ENCODE assay signal across 2 cellular contexts in the genomic region with DNA sequence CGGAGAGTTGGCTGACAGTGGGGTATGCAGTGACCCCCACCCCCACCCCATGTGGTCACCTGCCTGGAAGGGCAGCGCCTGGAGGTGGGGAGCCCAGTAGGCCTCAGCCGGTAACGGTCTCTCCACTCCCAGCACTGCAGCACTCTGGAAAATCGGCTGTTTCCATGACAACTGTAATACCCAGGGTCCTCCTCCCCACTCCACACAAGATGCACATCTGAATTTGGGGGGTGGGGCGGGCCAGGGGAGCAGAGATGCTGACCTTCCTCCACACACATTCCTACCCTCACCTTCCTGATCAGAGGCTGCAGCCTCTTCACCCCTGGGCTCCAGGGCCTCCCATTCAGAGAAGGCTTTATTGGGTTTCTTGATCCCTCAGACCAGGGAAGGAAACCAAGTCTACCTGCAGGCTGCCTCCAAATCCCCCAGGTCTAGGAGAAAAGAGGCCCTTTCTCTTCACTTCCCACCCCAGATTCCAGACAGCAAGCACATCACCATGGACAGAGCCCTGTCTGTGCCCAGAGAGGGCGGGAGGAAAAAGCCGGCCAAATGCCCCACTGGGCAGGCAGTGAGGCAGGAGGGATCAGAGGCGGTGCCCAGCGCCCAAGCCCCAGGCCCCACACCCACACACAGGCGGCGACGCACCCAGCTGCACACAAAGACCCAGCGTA.
TF ChIP-seq lines count a peak whose summit lies in the region.

No MANE protein-coding gene starts in this region.

TF ChIP-seq in GM23338, 12 proteins besides CTCF, POLR2A, EP300 and RAD21 (continued from another document and continues in another):
- TF ChIP-seq, protein P1, sequence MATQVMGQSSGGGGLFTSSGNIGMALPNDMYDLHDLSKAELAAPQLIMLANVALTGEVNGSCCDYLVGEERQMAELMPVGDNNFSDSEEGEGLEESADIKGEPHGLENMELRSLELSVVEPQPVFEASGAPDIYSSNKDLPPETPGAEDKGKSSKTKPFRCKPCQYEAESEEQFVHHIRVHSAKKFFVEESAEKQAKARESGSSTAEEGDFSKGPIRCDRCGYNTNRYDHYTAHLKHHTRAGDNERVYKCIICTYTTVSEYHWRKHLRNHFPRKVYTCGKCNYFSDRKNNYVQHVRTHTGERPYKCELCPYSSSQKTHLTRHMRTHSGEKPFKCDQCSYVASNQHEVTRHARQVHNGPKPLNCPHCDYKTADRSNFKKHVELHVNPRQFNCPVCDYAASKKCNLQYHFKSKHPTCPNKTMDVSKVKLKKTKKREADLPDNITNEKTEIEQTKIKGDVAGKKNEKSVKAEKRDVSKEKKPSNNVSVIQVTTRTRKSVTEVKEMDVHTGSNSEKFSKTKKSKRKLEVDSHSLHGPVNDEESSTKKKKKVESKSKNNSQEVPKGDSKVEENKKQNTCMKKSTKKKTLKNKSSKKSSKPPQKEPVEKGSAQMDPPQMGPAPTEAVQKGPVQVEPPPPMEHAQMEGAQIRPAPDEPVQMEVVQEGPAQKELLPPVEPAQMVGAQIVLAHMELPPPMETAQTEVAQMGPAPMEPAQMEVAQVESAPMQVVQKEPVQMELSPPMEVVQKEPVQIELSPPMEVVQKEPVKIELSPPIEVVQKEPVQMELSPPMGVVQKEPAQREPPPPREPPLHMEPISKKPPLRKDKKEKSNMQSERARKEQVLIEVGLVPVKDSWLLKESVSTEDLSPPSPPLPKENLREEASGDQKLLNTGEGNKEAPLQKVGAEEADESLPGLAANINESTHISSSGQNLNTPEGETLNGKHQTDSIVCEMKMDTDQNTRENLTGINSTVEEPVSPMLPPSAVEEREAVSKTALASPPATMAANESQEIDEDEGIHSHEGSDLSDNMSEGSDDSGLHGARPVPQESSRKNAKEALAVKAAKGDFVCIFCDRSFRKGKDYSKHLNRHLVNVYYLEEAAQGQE (IDR thresholded peaks at IDR 0.05; ENCODE audit: unreplicated experiment) = peak; percentile 79
- no peak for TF ChIP-seq STAT1 (IDR thresholded peaks at IDR 0.05; ENCODE audit: unreplicated experiment)
- peak; percentile 15 for TF ChIP-seq EZH2 (IDR thresholded peaks at IDR 0.05; ENCODE audit: low read depth, unreplicated experiment)
- TF ChIP-seq EZH2phosphoT487 (IDR thresholded peaks at IDR 0.05; ENCODE audit: unreplicated experiment) = no peak
- no peak for TF ChIP-seq CREB1 (CRISPR knock-in tag; IDR thresholded peaks at IDR 0.05; ENCODE audit: low read depth)
- TF ChIP-seq ZNF114 (CRISPR knock-in tag; IDR thresholded peaks at IDR 0.05) = no peak
- TF ChIP-seq, protein P2, sequence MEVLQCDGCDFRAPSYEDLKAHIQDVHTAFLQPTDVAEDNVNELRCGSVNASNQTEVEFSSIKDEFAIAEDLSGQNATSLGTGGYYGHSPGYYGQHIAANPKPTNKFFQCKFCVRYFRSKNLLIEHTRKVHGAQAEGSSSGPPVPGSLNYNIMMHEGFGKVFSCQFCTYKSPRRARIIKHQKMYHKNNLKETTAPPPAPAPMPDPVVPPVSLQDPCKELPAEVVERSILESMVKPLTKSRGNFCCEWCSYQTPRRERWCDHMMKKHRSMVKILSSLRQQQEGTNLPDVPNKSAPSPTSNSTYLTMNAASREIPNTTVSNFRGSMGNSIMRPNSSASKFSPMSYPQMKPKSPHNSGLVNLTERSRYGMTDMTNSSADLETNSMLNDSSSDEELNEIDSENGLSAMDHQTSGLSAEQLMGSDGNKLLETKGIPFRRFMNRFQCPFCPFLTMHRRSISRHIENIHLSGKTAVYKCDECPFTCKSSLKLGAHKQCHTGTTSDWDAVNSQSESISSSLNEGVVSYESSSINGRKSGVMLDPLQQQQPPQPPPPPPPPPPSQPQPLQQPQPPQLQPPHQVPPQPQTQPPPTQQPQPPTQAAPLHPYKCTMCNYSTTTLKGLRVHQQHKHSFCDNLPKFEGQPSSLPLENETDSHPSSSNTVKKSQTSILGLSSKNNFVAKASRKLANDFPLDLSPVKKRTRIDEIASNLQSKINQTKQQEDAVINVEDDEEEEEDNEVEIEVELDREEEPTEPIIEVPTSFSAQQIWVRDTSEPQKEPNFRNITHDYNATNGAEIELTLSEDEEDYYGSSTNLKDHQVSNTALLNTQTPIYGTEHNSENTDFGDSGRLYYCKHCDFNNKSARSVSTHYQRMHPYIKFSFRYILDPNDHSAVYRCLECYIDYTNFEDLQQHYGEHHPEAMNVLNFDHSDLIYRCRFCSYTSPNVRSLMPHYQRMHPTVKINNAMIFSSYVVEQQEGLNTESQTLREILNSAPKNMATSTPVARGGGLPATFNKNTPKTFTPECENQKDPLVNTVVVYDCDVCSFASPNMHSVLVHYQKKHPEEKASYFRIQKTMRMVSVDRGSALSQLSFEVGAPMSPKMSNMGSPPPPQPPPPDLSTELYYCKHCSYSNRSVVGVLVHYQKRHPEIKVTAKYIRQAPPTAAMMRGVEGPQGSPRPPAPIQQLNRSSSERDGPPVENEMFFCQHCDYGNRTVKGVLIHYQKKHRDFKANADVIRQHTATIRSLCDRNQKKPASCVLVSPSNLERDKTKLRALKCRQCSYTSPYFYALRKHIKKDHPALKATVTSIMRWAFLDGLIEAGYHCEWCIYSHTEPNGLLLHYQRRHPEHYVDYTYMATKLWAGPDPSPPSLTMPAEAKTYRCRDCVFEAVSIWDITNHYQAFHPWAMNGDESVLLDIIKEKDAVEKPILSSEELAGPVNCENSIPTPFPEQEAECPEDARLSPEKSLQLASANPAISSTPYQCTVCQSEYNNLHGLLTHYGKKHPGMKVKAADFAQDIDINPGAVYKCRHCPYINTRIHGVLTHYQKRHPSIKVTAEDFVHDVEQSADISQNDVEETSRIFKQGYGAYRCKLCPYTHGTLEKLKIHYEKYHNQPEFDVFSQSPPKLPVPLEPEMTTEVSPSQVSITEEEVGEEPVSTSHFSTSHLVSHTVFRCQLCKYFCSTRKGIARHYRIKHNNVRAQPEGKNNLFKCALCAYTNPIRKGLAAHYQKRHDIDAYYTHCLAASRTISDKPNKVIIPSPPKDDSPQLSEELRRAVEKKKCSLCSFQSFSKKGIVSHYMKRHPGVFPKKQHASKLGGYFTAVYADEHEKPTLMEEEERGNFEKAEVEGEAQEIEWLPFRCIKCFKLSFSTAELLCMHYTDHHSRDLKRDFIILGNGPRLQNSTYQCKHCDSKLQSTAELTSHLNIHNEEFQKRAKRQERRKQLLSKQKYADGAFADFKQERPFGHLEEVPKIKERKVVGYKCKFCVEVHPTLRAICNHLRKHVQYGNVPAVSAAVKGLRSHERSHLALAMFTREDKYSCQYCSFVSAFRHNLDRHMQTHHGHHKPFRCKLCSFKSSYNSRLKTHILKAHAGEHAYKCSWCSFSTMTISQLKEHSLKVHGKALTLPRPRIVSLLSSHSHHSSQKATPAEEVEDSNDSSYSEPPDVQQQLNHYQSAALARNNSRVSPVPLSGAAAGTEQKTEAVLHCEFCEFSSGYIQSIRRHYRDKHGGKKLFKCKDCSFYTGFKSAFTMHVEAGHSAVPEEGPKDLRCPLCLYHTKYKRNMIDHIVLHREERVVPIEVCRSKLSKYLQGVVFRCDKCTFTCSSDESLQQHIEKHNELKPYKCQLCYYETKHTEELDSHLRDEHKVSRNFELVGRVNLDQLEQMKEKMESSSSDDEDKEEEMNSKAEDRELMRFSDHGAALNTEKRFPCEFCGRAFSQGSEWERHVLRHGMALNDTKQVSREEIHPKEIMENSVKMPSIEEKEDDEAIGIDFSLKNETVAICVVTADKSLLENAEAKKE (CRISPR knock-in tag; IDR thresholded peaks at IDR 0.05) = no peak
- no peak for TF ChIP-seq NANOG (IDR thresholded peaks at IDR 0.05; ENCODE audit: borderline replicate concordance)
- no peak for TF ChIP-seq POLR2AphosphoS5 (IDR thresholded peaks at IDR 0.05; ENCODE audit: low read depth)

TF ChIP-seq in WTC11, 78 proteins besides CTCF, POLR2A, EP300 and RAD21 (continued from another document):
- TF ChIP-seq, protein P3, sequence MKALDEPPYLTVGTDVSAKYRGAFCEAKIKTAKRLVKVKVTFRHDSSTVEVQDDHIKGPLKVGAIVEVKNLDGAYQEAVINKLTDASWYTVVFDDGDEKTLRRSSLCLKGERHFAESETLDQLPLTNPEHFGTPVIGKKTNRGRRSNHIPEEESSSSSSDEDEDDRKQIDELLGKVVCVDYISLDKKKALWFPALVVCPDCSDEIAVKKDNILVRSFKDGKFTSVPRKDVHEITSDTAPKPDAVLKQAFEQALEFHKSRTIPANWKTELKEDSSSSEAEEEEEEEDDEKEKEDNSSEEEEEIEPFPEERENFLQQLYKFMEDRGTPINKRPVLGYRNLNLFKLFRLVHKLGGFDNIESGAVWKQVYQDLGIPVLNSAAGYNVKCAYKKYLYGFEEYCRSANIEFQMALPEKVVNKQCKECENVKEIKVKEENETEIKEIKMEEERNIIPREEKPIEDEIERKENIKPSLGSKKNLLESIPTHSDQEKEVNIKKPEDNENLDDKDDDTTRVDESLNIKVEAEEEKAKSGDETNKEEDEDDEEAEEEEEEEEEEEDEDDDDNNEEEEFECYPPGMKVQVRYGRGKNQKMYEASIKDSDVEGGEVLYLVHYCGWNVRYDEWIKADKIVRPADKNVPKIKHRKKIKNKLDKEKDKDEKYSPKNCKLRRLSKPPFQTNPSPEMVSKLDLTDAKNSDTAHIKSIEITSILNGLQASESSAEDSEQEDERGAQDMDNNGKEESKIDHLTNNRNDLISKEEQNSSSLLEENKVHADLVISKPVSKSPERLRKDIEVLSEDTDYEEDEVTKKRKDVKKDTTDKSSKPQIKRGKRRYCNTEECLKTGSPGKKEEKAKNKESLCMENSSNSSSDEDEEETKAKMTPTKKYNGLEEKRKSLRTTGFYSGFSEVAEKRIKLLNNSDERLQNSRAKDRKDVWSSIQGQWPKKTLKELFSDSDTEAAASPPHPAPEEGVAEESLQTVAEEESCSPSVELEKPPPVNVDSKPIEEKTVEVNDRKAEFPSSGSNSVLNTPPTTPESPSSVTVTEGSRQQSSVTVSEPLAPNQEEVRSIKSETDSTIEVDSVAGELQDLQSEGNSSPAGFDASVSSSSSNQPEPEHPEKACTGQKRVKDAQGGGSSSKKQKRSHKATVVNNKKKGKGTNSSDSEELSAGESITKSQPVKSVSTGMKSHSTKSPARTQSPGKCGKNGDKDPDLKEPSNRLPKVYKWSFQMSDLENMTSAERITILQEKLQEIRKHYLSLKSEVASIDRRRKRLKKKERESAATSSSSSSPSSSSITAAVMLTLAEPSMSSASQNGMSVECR (CRISPR knock-in tag; IDR thresholded peaks at IDR 0.05; ENCODE audit: borderline replicate concordance) = peak; percentile 38; the same call in 1 of the 2 replicates
- no peak for TF ChIP-seq OVOL2 (CRISPR knock-in tag; IDR thresholded peaks at IDR 0.05; ENCODE audit: borderline replicate concordance)
- no peak for TF ChIP-seq MYBL2 (CRISPR knock-in tag; IDR thresholded peaks at IDR 0.05)
- no peak for TF ChIP-seq RORB (CRISPR knock-in tag; IDR thresholded peaks at IDR 0.05)
- no peak for TF ChIP-seq NFYB (CRISPR knock-in tag; conservative IDR thresholded peaks at IDR 0.05; ENCODE audit: low read depth)
- TF ChIP-seq CBFB (CRISPR knock-in tag; IDR thresholded peaks at IDR 0.05; ENCODE audit: low read depth) = no peak
- TF ChIP-seq, protein P4, sequence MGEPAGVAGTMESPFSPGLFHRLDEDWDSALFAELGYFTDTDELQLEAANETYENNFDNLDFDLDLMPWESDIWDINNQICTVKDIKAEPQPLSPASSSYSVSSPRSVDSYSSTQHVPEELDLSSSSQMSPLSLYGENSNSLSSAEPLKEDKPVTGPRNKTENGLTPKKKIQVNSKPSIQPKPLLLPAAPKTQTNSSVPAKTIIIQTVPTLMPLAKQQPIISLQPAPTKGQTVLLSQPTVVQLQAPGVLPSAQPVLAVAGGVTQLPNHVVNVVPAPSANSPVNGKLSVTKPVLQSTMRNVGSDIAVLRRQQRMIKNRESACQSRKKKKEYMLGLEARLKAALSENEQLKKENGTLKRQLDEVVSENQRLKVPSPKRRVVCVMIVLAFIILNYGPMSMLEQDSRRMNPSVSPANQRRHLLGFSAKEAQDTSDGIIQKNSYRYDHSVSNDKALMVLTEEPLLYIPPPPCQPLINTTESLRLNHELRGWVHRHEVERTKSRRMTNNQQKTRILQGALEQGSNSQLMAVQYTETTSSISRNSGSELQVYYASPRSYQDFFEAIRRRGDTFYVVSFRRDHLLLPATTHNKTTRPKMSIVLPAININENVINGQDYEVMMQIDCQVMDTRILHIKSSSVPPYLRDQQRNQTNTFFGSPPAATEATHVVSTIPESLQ (CRISPR knock-in tag; IDR thresholded peaks at IDR 0.05) = no peak
- TF ChIP-seq CREB1 (CRISPR knock-in tag; IDR thresholded peaks at IDR 0.05) = no peak
- 0 out of 2 replicates have a peak, but pooled peaks have one; percentile 39 for TF ChIP-seq TCF7 (CRISPR knock-in tag; IDR thresholded peaks at IDR 0.05; ENCODE audit: low read depth)
- 0 out of 2 replicates have a peak, but pooled peaks have one; percentile 18 for TF ChIP-seq NFE2L1 (CRISPR knock-in tag; IDR thresholded peaks at IDR 0.05)
- TF ChIP-seq, protein P5, sequence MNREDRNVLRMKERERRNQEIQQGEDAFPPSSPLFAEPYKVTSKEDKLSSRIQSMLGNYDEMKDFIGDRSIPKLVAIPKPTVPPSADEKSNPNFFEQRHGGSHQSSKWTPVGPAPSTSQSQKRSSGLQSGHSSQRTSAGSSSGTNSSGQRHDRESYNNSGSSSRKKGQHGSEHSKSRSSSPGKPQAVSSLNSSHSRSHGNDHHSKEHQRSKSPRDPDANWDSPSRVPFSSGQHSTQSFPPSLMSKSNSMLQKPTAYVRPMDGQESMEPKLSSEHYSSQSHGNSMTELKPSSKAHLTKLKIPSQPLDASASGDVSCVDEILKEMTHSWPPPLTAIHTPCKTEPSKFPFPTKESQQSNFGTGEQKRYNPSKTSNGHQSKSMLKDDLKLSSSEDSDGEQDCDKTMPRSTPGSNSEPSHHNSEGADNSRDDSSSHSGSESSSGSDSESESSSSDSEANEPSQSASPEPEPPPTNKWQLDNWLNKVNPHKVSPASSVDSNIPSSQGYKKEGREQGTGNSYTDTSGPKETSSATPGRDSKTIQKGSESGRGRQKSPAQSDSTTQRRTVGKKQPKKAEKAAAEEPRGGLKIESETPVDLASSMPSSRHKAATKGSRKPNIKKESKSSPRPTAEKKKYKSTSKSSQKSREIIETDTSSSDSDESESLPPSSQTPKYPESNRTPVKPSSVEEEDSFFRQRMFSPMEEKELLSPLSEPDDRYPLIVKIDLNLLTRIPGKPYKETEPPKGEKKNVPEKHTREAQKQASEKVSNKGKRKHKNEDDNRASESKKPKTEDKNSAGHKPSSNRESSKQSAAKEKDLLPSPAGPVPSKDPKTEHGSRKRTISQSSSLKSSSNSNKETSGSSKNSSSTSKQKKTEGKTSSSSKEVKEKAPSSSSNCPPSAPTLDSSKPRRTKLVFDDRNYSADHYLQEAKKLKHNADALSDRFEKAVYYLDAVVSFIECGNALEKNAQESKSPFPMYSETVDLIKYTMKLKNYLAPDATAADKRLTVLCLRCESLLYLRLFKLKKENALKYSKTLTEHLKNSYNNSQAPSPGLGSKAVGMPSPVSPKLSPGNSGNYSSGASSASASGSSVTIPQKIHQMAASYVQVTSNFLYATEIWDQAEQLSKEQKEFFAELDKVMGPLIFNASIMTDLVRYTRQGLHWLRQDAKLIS (CRISPR knock-in tag; IDR thresholded peaks at IDR 0.05; ENCODE audit: borderline replicate concordance) = no peak
- TF ChIP-seq EMX1 (CRISPR knock-in tag; IDR thresholded peaks at IDR 0.05) = no peak
- no peak for TF ChIP-seq NR3C1 (CRISPR knock-in tag; conservative IDR thresholded peaks at IDR 0.05; ENCODE audit: low read depth)
- TF ChIP-seq, protein P6, sequence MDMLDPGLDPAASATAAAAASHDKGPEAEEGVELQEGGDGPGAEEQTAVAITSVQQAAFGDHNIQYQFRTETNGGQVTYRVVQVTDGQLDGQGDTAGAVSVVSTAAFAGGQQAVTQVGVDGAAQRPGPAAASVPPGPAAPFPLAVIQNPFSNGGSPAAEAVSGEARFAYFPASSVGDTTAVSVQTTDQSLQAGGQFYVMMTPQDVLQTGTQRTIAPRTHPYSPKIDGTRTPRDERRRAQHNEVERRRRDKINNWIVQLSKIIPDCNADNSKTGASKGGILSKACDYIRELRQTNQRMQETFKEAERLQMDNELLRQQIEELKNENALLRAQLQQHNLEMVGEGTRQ (CRISPR knock-in tag; IDR thresholded peaks at IDR 0.05) = no peak
- TF ChIP-seq TEAD4 (CRISPR knock-in tag; IDR thresholded peaks at IDR 0.05) = no peak
- TF ChIP-seq NR2C2 (CRISPR knock-in tag; IDR thresholded peaks at IDR 0.05) = no peak
- TF ChIP-seq JUN (CRISPR knock-in tag; IDR thresholded peaks at IDR 0.05) = 0 out of 2 replicates have a peak, but pooled peaks have one; percentile 16
TF ChIP-seq in WTC11: peak in this region for 4.
